In the genomic region with DNA sequence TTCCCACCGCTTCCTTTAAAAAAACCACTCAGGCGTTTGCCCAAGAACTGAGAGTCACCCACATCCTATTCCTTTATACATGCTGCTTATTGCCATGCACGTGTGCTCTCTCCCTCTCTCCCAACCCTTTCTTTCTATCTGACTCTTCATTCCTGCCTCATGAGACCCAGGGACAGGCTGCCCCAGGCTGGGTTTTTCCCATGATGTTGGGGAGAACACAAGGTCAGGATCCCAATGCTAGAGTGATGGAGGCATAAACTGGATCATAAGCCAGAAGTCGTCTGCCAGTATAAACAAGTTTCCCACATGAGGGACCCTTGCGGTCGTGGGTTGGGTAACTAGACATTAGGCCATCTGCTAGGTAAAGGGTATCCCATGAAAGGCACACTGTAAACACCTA, we compare ENCODE assay signal across 22 cellular contexts.
A peak's percentile ranks its signal among the peaks of the same experiment; 100 is the strongest.
DNase-seq lines count a peak whose midpoint lies in the region; ATAC-seq, FAIRE-seq and TF ChIP-seq lines count a peak whose summit lies in the region.
"Had no signal": no experiment of that assay in that cellular context is flagged by ENCODE, and none has a peak within 500 bp of the region (broad histone marks: within the 10 kb centered on the region; RNA-seq: fewer than 3 reads in every experiment).

No MANE protein-coding gene starts in this region.

- peaks cover 4% of the 10 kb centered on the region; the same call in 1 of the 2 replicates for H3K4me1 ChIP-seq in GM12878 (ENCODE audit: control insufficient read depth, insufficient read depth, low read length)
- peaks cover 5% of the 10 kb centered on the region for H3K4me1 ChIP-seq in mesenchymal stem cell (ENCODE audit: control insufficient read depth, insufficient read depth, low read depth, low read length)
- H3K4me1 ChIP-seq: colonic mucosa had no signal

- no peaks in the 10 kb centered on the region; the same call in 2 of the 3 replicates for H3K9me3 ChIP-seq in GM12878 (replicated peaks; ENCODE audit: control insufficient read depth, insufficient read depth, low read length)
- no peaks in the 10 kb centered on the region for H3K9me3 ChIP-seq in mesenchymal stem cell (ENCODE audit: control insufficient read depth, low read length)
- H3K9me3 ChIP-seq: colonic mucosa, ovary, SJCRH30 had no signal

- H3K27ac ChIP-seq in GM12878 (ENCODE audit: control insufficient read depth, insufficient read depth) (no peak overlapping the region), mesenchymal stem cell (ENCODE audit: low read length, poor library complexity, severe bottlenecking) (no peak overlapping the region)
- H3K27ac ChIP-seq: colonic mucosa, ovary, SJCRH30 had no signal

- SMC1A ChIA-PET in GM12878 (lab: Charles Lee; ENCODE audit: uncharacterized antibody, unreplicated experiment) = interaction anchor here (0.9 to 7.6 kb wide), 9 partner anchors 7 to 245 kb away, joined by 4 to 109 read pairs (median 14); a partner anchor contains a TSS

- H3K36me3 ChIP-seq in GM12878 (ENCODE audit: control insufficient read depth in 2 of 2, insufficient read depth in 2 of 2, low read length in 1 of 2) = no peaks in the 10 kb centered on the region
- no peaks in the 10 kb centered on the region for H3K36me3 ChIP-seq in mesenchymal stem cell (ENCODE audit: control insufficient read depth in 1 of 2, insufficient read depth in 2 of 2, low read depth in 1 of 2, low read length in 2 of 2)
- H3K36me3 ChIP-seq: colonic mucosa, ovary, SJCRH30 had no signal

- H4K20me1 ChIP-seq in GM12878 (ENCODE audit: control insufficient read depth, insufficient read depth) = no peaks in the 10 kb centered on the region

- TF ChIP-seq CTCF in GM12878 (IDR thresholded peaks at IDR 0.05 in 2 of 3, conservative IDR thresholded peaks at IDR 0.05 in 1 of 3; ENCODE audit: control insufficient read depth in 2 of 3, extremely low read depth in 1 of 3, insufficient read depth in 1 of 3, low read depth in 3 of 3, low read length in 3 of 3) = no peak

- no peak overlapping the region for H4K8ac ChIP-seq in mesenchymal stem cell (ENCODE audit: low read length)

- H3K4me1 Mint-ChIP-seq in activated CD8-positive, alpha-beta memory T cell treated with anti-CD3 and anti-CD28 coated beads, Interleukin-2, amount 10 ng/mL, durations not matched to agents 7 days and 5 days = peaks cover 60% of the 10 kb centered on the region

- ATAC-seq in activated CD8-positive, alpha-beta memory T cell treated with anti-CD3 and anti-CD28 coated beads, Interleukin-2, amount 10 ng/mL, durations not matched to agents 7 days and 5 days = no peak
- ATAC-seq in GM12878 = no peak
- ATAC-seq: left colon; naive thymus-derived CD4-positive, alpha-beta T cell had no signal

- H2AFZ ChIP-seq in GM12878 (ENCODE audit: control insufficient read depth, low read depth, low read length) (no peak overlapping the region), mesenchymal stem cell (ENCODE audit: low read depth, low read length) (no peak overlapping the region)

- CTCF ChIA-PET in activated CD8-positive, alpha-beta memory T cell treated with anti-CD3 and anti-CD28 coated beads, Interleukin-2, amount 10 ng/mL, durations not matched to agents 7 days and 5 days (lab: Charles Lee) = interaction anchor here (1.4 to 7.5 kb wide), 8 partner anchors 8 to 90 kb away, joined by 4 to 150 read pairs (median 10); no protein-coding TSS in a partner anchor
- CTCF ChIA-PET in GM12878 (lab: Yijun Ruan, JAX) = interaction anchor here (1.4 to 7.0 kb wide), 8 partner anchors 7 to 95 kb away, joined by 4 to 126 read pairs (median 18); no protein-coding TSS in a partner anchor

- no peak overlapping the region for H2BK5ac ChIP-seq in mesenchymal stem cell (ENCODE audit: low read depth, low read length, poor library complexity, severe bottlenecking)

- peaks cover 2% of the 10 kb centered on the region for H3K9me3 Mint-ChIP-seq in activated CD8-positive, alpha-beta memory T cell treated with anti-CD3 and anti-CD28 coated beads, Interleukin-2, amount 10 ng/mL, durations not matched to agents 7 days and 5 days (ENCODE audit: low read depth)

- no peak for TF ChIP-seq RAD21 in GM12878 (IDR thresholded peaks at IDR 0.05; ENCODE audit: insufficient read depth, low read depth, low read length)

- H3K4me3 Mint-ChIP-seq in activated CD8-positive, alpha-beta memory T cell treated with anti-CD3 and anti-CD28 coated beads, Interleukin-2, amount 10 ng/mL, durations not matched to agents 7 days and 5 days = no peak overlapping the region

- in situ Hi-C loops in GM12878 (cut with MboI) = no loop called here

- no peak overlapping the region for H2BK15ac ChIP-seq in mesenchymal stem cell (ENCODE audit: low read depth, poor library complexity, severe bottlenecking)

- H3K27ac Mint-ChIP-seq in activated CD8-positive, alpha-beta memory T cell treated with anti-CD3 and anti-CD28 coated beads, Interleukin-2, amount 10 ng/mL, durations not matched to agents 7 days and 5 days = peak overlapping the region; percentile 57

- H2BK120ac ChIP-seq in mesenchymal stem cell (ENCODE audit: low read depth, low read length) = no peak overlapping the region

- H3K23ac ChIP-seq in mesenchymal stem cell (ENCODE audit: low read length in 2 of 2) = no peak overlapping the region

- RAD21 ChIA-PET in GM12878 (lab: Charles Lee; ENCODE audit: unreplicated experiment) = interaction anchor here (0.6 to 7.6 kb wide), 5 partner anchors 8 to 195 kb away, joined by 3 to 97 read pairs (median 6); no protein-coding TSS in a partner anchor

- FAIRE-seq in GM12878 (lab: Jason Lieb, UNC) = no peak
- FAIRE-seq in GM19239 (lab: Jason Lieb, UNC) = no peak
- FAIRE-seq: A204.1, H1 had no signal

- TF ChIP-seq EP300 in GM12878 (IDR thresholded peaks at IDR 0.05; ENCODE audit: borderline replicate concordance in 1 of 2, control insufficient read depth in 1 of 2, low read depth in 2 of 2, low read length in 2 of 2) = no peak

- no peaks in the 10 kb centered on the region for H3K79me2 ChIP-seq in GM12878 (ENCODE audit: control insufficient read depth, insufficient read depth, low read length)

- no peaks in the 10 kb centered on the region for H3K79me1 ChIP-seq in mesenchymal stem cell (replicated peaks; ENCODE audit: low read length, poor library complexity, severe bottlenecking)

- no peak for DNase-seq in activated CD8-positive, alpha-beta memory T cell treated with anti-CD3 and anti-CD28 coated beads, Interleukin-2, amount 10 ng/mL, durations not matched to agents 7 days and 5 days
- no peak for DNase-seq in activated CD8-positive, alpha-beta memory T cell treated with anti-CD3 and anti-CD28 coated beads, Interleukin-2, amount 50 U/mL, for 4 hours
- peak; percentile 27 for DNase-seq in NCI-H226
- DNase-seq in GM12878 (ENCODE audit: low read depth, low spot score) = no peak
- peak; percentile 60 for DNase-seq in mesenchymal stem cell
- DNase-seq in NCI-H187 treated with DMSO at 0.1 percent for 48 hours (lab: John Stamatoyannopoulos, UW) = no peak
- no peak for DNase-seq in GM19239 (ENCODE audit: insufficient read length, low spot score)
- DNase-seq in amniotic stem cell (lab: John Stamatoyannopoulos, UW) = no peak
- DNase-seq: activated CD4-positive, alpha-beta T cell treated with anti-CD3 and anti-CD28 coated beads, Interleukin-2, amount 50 U/mL, for 1 hour; activated naive CD4-positive, alpha-beta T cell; colonic mucosa; COR-L47; DMS79 treated with DMSO at 0.1 percent for 48 hours; left colon; mesendoderm; naive thymus-derived CD4-positive, alpha-beta T cell; NCI-H1105; NCI-H2081 treated with DMSO at 0.1 percent for 48 hours; ovary; SJCRH30 had no signal

- no peak overlapping the region for H3K14ac ChIP-seq in mesenchymal stem cell (ENCODE audit: low read length in 2 of 2)

- H2AK5ac ChIP-seq in mesenchymal stem cell (ENCODE audit: low read length, severe bottlenecking) = peak overlapping the region; percentile 36

- no peak overlapping the region for H3K4me2 ChIP-seq in GM12878 (ENCODE audit: control insufficient read depth, insufficient read depth)
- no peak overlapping the region for H3K4me2 ChIP-seq in mesenchymal stem cell (ENCODE audit: low read length, poor library complexity, severe bottlenecking)

- no peak overlapping the region for H3K18ac ChIP-seq in mesenchymal stem cell (ENCODE audit: low read depth in 1 of 2, low read length in 2 of 2)

- H2BK12ac ChIP-seq in mesenchymal stem cell (ENCODE audit: low read length in 2 of 2) = no peak overlapping the region

- intact Hi-C loops in GM12878 (cut with micrococcal nuclease; ENCODE audit: unreplicated experiment) = loop anchor here (5.0 kb wide), 1 partner anchor 233 kb away; no protein-coding TSS in a partner anchor

- 46% methylated on average over 6 of the region's 6 CpGs for WGBS in GM12878 (ENCODE audit: insufficient coverage, insufficient replicate concordance, low lambda C conversion rate, missing lambda C conversion rate)
- WGBS in mesenchymal stem cell = 79% methylated on average over 6 of the region's 6 CpGs

- H3K9ac ChIP-seq in GM12878 (ENCODE audit: control insufficient read depth, insufficient read depth, low read length) (no peak overlapping the region), mesenchymal stem cell (ENCODE audit: low read length) (no peak overlapping the region)

- no peak overlapping the region for H4K91ac ChIP-seq in mesenchymal stem cell (ENCODE audit: low read length)

- no TSS peak for BruUV-seq in GM12878 (replicated peaks; lab: Mats Ljungman, UMichigan)

- POLR2A ChIA-PET in GM12878 (lab: Charles Lee) = interaction anchor here (0.7 kb wide), 1 partner anchor 112 kb away, joined by 6 read pairs; no protein-coding TSS in a partner anchor

- H3K27me3 ChIP-seq in GM12878 (replicated peaks in 1 of 2; ENCODE audit: control insufficient read depth in 2 of 2, insufficient read depth in 2 of 2, low read length in 1 of 2) (no peaks in the 10 kb centered on the region; a peak in 1 of 4 replicates), mesenchymal stem cell (ENCODE audit: control insufficient read depth in 1 of 2, insufficient read depth in 1 of 2, low read length in 2 of 2) (no peaks in the 10 kb centered on the region)
- H3K27me3 ChIP-seq: colonic mucosa, ovary, SJCRH30 had no signal

- H3K4me3 ChIP-seq in GM12878 (no peak overlapping the region), mesenchymal stem cell (ENCODE audit: insufficient read depth in 1 of 2, low read depth in 1 of 2, low read length in 2 of 2) (no peak overlapping the region)
- H3K4me3 ChIP-seq: colonic mucosa, ovary, SJCRH30 had no signal

- no peak for TF ChIP-seq POLR2A in GM12878 (IDR thresholded peaks at IDR 0.05; ENCODE audit: low read depth, low read length)

- H3K4ac ChIP-seq in mesenchymal stem cell (ENCODE audit: low read depth in 1 of 2, low read length in 2 of 2) = no peak overlapping the region

- peaks cover 7% of the 10 kb centered on the region for H3K36me3 Mint-ChIP-seq in activated CD8-positive, alpha-beta memory T cell treated with anti-CD3 and anti-CD28 coated beads, Interleukin-2, amount 10 ng/mL, durations not matched to agents 7 days and 5 days

- H3K27me3 Mint-ChIP-seq in activated CD8-positive, alpha-beta memory T cell treated with anti-CD3 and anti-CD28 coated beads, Interleukin-2, amount 10 ng/mL, durations not matched to agents 7 days and 5 days = no peaks in the 10 kb centered on the region
- H3K27me3 Mint-ChIP-seq: naive thymus-derived CD4-positive, alpha-beta T cell had no signal

TF ChIP-seq in GM12878, 131 proteins besides CTCF, POLR2A, EP300 and RAD21:
- TF ChIP-seq TCF3 (IDR thresholded peaks at IDR 0.05; ENCODE audit: borderline replicate concordance, insufficient read depth, low read depth, low read length) (no peak), IKZF1 (conservative IDR thresholded peaks at IDR 0.05) (0 out of 2 replicates have a peak, but pooled peaks have one; percentile 29)

Comparison
In these comparisons a context has a peak if more than half of its experiments do, and no peak if none do; other contexts are left out.
1. DNase-seq: peak in NCI-H226 (single experiment) and mesenchymal stem cell (single experiment); none in activated CD8-positive, alpha-beta memory T cell treated with anti-CD3 and anti-CD28 coated beads, Interleukin-2, amount 10 ng/mL, durations not matched to agents 7 days and 5 days (single experiment), activated CD8-positive, alpha-beta memory T cell treated with anti-CD3 and anti-CD28 coated beads, Interleukin-2, amount 50 U/mL, for 4 hours (single experiment), GM12878 (single experiment), NCI-H187 treated with DMSO at 0.1 percent for 48 hours (single experiment), GM19239 (single experiment) and amniotic stem cell (single experiment).